In the genomic region with DNA sequence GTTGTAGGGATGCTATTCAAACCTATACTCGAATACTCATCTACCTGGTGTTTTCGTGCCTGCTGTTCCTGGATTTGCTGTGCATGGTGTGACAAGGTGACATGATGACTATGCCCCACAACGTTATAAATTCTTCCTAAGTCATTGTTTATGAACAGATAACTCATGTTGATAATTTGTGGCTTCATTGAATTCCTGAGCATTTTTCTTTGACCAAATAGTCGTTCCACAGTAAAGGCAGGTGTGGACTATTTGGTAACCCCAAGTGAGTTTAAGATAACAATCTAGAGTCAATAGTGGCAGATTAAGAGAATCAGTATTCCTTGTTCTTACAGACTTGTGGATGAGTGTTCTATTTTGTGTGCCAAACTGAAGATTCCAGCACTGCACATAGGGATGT, we compare ENCODE assay signal across 28 cellular contexts.
"Had no signal": no experiment of that assay in that cellular context is flagged by ENCODE, and none has a peak within 500 bp of the region (broad histone marks: within the 10 kb centered on the region; RNA-seq: fewer than 3 reads in every experiment).

No MANE protein-coding gene starts in this region.

- H3K4me3 Mint-ChIP-seq: activated CD4-positive, alpha-beta T cell treated with anti-CD3 and anti-CD28 coated beads for 36 hours; activated naive CD8-positive, alpha-beta T cell; brain; memory B cell; naive thymus-derived CD8-positive, alpha-beta T cell; neural crest cell; T-helper 2 cell treated with Interferon-gamma antibody and Interleukin-4, amounts not matched to agents 5 μg/mL and 100 μg/mL, for 36 hours had no signal

- H3K27me3 ChIP-seq: dorsolateral prefrontal cortex, right atrium auricular region, spleen, suprapubic skin, tibial artery, upper lobe of right lung had no signal

- H3K9ac ChIP-seq: parathyroid adenoma had no signal

- H3K27ac Mint-ChIP-seq: activated CD4-positive, alpha-beta T cell treated with anti-CD3 and anti-CD28 coated beads for 36 hours; activated naive CD8-positive, alpha-beta T cell; brain; memory B cell; naive thymus-derived CD8-positive, alpha-beta T cell; T-helper 2 cell treated with Interferon-gamma antibody and Interleukin-4, amounts not matched to agents 5 μg/mL and 100 μg/mL, for 36 hours had no signal

- DNase-seq: activated CD4-positive, alpha-beta T cell treated with anti-CD3 and anti-CD28 coated beads for 36 hours; activated CD4-positive, CD25-positive, alpha-beta regulatory T cell; activated CD8-positive, alpha-beta memory T cell treated with anti-CD3 and anti-CD28 coated beads for 24 hours; activated effector memory CD4-positive, alpha-beta T cell treated with Interleukin-2 at 50 U/mL for 16 hours; activated naive CD4-positive, alpha-beta T cell treated with Interleukin-2 at 50 U/mL for 16 hours; aorta; dorsolateral prefrontal cortex; effector memory CD4-positive, alpha-beta T cell; erythroblast; head of caudate nucleus; hippocampal formation; kidney; midbrain; naive thymus-derived CD8-positive, alpha-beta T cell; nucleus accumbens; spleen; stimulated activated naive CD4-positive, alpha-beta T cell; tibial artery; upper lobe of right lung had no signal

- H3K79me2 ChIP-seq: parathyroid adenoma had no signal

- H3K9me3 ChIP-seq: right atrium auricular region, spleen, suprapubic skin, tibial artery, upper lobe of right lung had no signal

- H3K4me1 ChIP-seq: parathyroid adenoma, suprapubic skin had no signal

- H3K27me3 Mint-ChIP-seq: activated CD4-positive, alpha-beta T cell treated with anti-CD3 and anti-CD28 coated beads for 36 hours; activated naive CD8-positive, alpha-beta T cell; brain; memory B cell; naive thymus-derived CD8-positive, alpha-beta T cell had no signal

- ATAC-seq: activated CD4-positive, alpha-beta T cell treated with anti-CD3 and anti-CD28 coated beads for 36 hours; naive thymus-derived CD8-positive, alpha-beta T cell; upper lobe of right lung had no signal

- FAIRE-seq: kidney had no signal

- H3K4me3 ChIP-seq: coronary artery, dorsolateral prefrontal cortex, right atrium auricular region, spleen, suprapubic skin, tibial artery, upper lobe of right lung had no signal

- H3K27ac ChIP-seq: coronary artery, dorsolateral prefrontal cortex, parathyroid adenoma, right atrium auricular region, spleen, suprapubic skin, tibial artery, upper lobe of right lung had no signal

- H3K9me3 Mint-ChIP-seq: brain; memory B cell; naive thymus-derived CD8-positive, alpha-beta T cell; neural crest cell; T-helper 2 cell treated with Interferon-gamma antibody and Interleukin-4, amounts not matched to agents 5 μg/mL and 100 μg/mL, for 36 hours had no signal

- H2AFZ ChIP-seq: parathyroid adenoma had no signal
